Comparison of ENCODE assay signal across 7 cellular contexts in the genomic region with DNA sequence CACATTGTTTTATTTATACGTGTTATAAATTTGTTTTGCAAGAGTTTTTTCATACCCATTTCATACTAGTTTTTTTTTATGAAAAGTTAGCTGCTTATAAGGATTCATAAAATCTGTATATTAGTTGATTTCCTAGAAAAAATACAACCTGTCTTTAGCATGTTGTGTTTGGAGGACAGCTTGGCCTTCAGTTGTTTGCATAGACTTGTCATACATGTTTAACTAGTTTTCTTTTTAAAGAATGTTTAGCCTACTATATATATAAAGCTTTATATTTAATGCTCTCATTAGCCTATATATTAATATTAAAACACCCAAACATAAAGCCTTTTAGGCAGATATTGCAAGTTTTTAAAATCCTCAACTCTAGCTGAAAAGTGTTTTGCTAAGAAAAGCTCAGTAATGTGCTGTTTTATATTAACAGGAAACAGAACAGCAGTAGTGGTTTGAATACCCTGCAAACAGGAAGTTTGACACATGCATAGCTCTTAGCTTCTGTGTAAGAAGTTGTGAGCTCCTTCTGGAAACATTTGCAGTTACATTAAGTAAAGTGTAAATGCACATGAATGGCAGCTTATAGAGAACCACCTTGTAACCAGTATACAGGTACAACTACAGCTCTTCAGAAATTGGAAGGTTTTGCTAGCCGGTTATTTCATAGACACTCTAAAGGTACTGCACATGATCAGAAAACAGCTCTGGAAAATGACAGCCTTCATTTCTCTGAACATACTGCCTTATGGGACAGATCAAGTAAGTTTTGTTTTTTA. TPM values are rescaled to one million over a fixed set of nuclear protein-coding genes. Genes with fewer than 3 reads are reported as not detected.
DNase-seq lines count a peak whose midpoint lies in the region; ATAC-seq and TF ChIP-seq lines count a peak whose summit lies in the region.

A gene (plus strand): TSS at position 476 of the 770 bp plus-strand sequence. CDS start 91 bp downstream, at position 567.

- no peaks in the 10 kb centered on the region for H3K27me3 Mint-ChIP-seq in brain

- H3K36me3 ChIP-seq in HCT116 (ENCODE audit: control insufficient read depth in 1 of 2, insufficient read depth in 2 of 2, low read length in 2 of 2) = no peaks in the 10 kb centered on the region
- no peaks in the 10 kb centered on the region for H3K36me3 ChIP-seq in testis (ENCODE audit: low read depth, missing control alignments)

- H3K27me3 ChIP-seq in HCT116 (ENCODE audit: insufficient read depth, low read length) = no peaks in the 10 kb centered on the region
- H3K27me3 ChIP-seq in testis = no peaks in the 10 kb centered on the region

- H3K9ac ChIP-seq in HCT116 (ENCODE audit: low read length) = peak within 1 kb of the TSS; percentile 47

- peaks cover 0 to 4% (median under 1%) of the 10 kb centered on the region in 5 experiments for H3K9me3 Mint-ChIP-seq in brain

- ATAC-seq in GM18517 (IDR thresholded peaks at IDR 0.05; ENCODE audit: unreplicated experiment) (peak; percentile 94), HCT116 (peak; percentile 35; the same call in 1 of the 2 replicates)

- H4K20me1 ChIP-seq in HCT116 (ENCODE audit: insufficient read depth) = no peaks in the 10 kb centered on the region

- no peak within 1 kb of the TSS for H2AFZ ChIP-seq in HCT116 (ENCODE audit: low read depth, low read length, poor library complexity, severe bottlenecking)

- CTCF ChIA-PET in HCT116 (lab: Charles Lee) = interaction anchor here (0.8 to 2.3 kb wide), 12 partner anchors 17 to 792 kb away, joined by 3 to 14 read pairs (median 3); a partner anchor contains a TSS

- H3K4me2 ChIP-seq in HCT116 (ENCODE audit: low read length) = peak within 1 kb of the TSS; percentile 64

- POLR2A ChIA-PET in HCT116 (lab: Charles Lee) = interaction anchor here (0.6 to 3.3 kb wide), 22 partner anchors 8 to 430 kb away, joined by 3 to 19 read pairs (median 4); a partner anchor contains a TSS

- peaks cover 0 to 1% of the 10 kb centered on the region in 2 experiments; a peak in 1 of 4 replicates for H3K9me3 ChIP-seq in HCT116 (ENCODE audit: control insufficient read depth in 1 of 2, insufficient read depth in 1 of 2, low read depth in 1 of 2, low read length in 2 of 2)
- H3K9me3 ChIP-seq in testis = no peaks in the 10 kb centered on the region

- H3K27ac Mint-ChIP-seq in brain = peak within 1 kb of the TSS in 2 of 5 experiments; percentile 9 to 64

- RAD21 ChIA-PET in HCT116 (lab: Charles Lee; ENCODE audit: low non-redundant PET in 1 of 2, low total read pairs in 2 of 2, uncharacterized antibody in 2 of 2, unreplicated experiment in 2 of 2) = interaction anchor here (0.8 to 0.9 kb wide), 3 partner anchors 103 to 461 kb away, joined by 3 to 4 read pairs (median 3); no protein-coding TSS in a partner anchor

- H3K4me3 ChIP-seq in HCT116 (replicated peaks in 1 of 2; ENCODE audit: low read depth in 1 of 2, low read length in 2 of 2) (peak within 1 kb of the TSS; percentile 4 to 16; a peak in 2 of 4 replicates), NB4 (ENCODE audit: low read depth, low read length) (peak within 1 kb of the TSS; percentile 69), testis (no peak within 1 kb of the TSS)

- no peak within 1 kb of the TSS for H3K4me3 Mint-ChIP-seq in brain

- intact Hi-C loops in HCT116 (cut with micrococcal nuclease) = loop anchor here (5.0 kb wide), 6 partner anchors 108 to 793 kb away; a partner anchor contains a TSS
- intact Hi-C loops in testis (cut with DNase I; ENCODE audit: low total_unique reads) = no loop called here

- TF ChIP-seq RAD21 in HCT116 (IDR thresholded peaks at IDR 0.05; ENCODE audit: low read depth) = peak; percentile 27; the same call in 1 of the 2 replicates

- TF ChIP-seq CTCF in HCT116 (IDR thresholded peaks at IDR 0.05 in 2 of 3, conservative IDR thresholded peaks at IDR 0.05 in 1 of 3; ENCODE audit: borderline replicate concordance in 1 of 3, insufficient read depth in 1 of 3, low read depth in 2 of 3, low read length in 2 of 3) (no peak), NB4 (IDR thresholded peaks at IDR 0.05; ENCODE audit: low read depth, low read length) (no peak), brain (conservative IDR thresholded peaks at IDR 0.05) (no peak), testis (IDR thresholded peaks at IDR 0.05) (no peak)

- TF ChIP-seq POLR2A in HCT116 (IDR thresholded peaks at IDR 0.05; ENCODE audit: borderline replicate concordance, extremely low read depth, insufficient read depth, insufficient read length) (no peak), NB4 (IDR thresholded peaks at IDR 0.05; ENCODE audit: extremely low read depth, insufficient read length) (peak; percentile 41), testis (IDR thresholded peaks at IDR 0.05) (no peak)

- H3K36me3 Mint-ChIP-seq in brain = peaks cover under 1% of the 10 kb centered on the region

- H3K27ac ChIP-seq in HCT116 (ENCODE audit: low read depth, low read length) (peak within 1 kb of the TSS; percentile 89), testis (peak within 1 kb of the TSS in 1 of 2 donors; percentile 23)

- peaks cover 11% of the 10 kb centered on the region for H3K4me1 Mint-ChIP-seq in brain

- WGBS in testis, 2 donors = 59 to 84% methylated on average over 2 of the region's 2 CpGs

- BruUV-seq in HCT116 (replicated peaks; lab: Mats Ljungman, UMichigan) = no TSS peak

- peaks cover 30% of the 10 kb centered on the region for H3K79me2 ChIP-seq in HCT116 (ENCODE audit: insufficient read depth, low read length)

- H3K4me1 ChIP-seq in HCT116 (ENCODE audit: control insufficient read depth in 1 of 2, insufficient read depth in 2 of 2, low read length in 2 of 2) (peaks cover 75 to 82% of the 10 kb centered on the region in 2 experiments), testis (no peaks in the 10 kb centered on the region)

- no peak for DNase-seq in HCT116 (ENCODE audit: low read depth, low spot score)
- peak; percentile 81 for DNase-seq in NB4 (ENCODE audit: low read depth)
- DNase-seq in kidney tubule cell (ENCODE audit: low spot score) = peak; percentile 62
- no peak for DNase-seq in testis
- no peak for DNase-seq in SW480 (ENCODE audit: low spot score)

- H3K9me2 ChIP-seq in HCT116 (ENCODE audit: insufficient read depth) = no peaks in the 10 kb centered on the region

TF ChIP-seq in HCT116, 20 proteins besides CTCF, POLR2A, EP300 and RAD21 (continues in another document):
- TF ChIP-seq, protein P1, sequence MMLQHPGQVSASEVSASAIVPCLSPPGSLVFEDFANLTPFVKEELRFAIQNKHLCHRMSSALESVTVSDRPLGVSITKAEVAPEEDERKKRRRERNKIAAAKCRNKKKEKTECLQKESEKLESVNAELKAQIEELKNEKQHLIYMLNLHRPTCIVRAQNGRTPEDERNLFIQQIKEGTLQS (IDR thresholded peaks at IDR 0.05) = no peak
- TF ChIP-seq FOSL1 (IDR thresholded peaks at IDR 0.05; ENCODE audit: low read depth) (peak; percentile 10; the same call in 1 of the 2 replicates), SP1 (IDR thresholded peaks at IDR 0.05; ENCODE audit: low read depth) (peak; percentile 39), EGR1 (IDR thresholded peaks at IDR 0.05; ENCODE audit: low read depth) (peak; percentile 22; the same call in 1 of the 2 replicates), TCF7L2 (IDR thresholded peaks at IDR 0.05; ENCODE audit: borderline replicate concordance, extremely low read depth, insufficient read depth, insufficient read length) (no peak), JUND (IDR thresholded peaks at IDR 0.05) (peak; percentile 54; the same call in 1 of the 2 replicates), ELF1 (IDR thresholded peaks at IDR 0.05; ENCODE audit: borderline replicate concordance, low read depth) (peak; percentile 31; the same call in 1 of the 2 replicates), ZFX (IDR thresholded peaks at IDR 0.05) (no peak)
- TF ChIP-seq, protein P2, sequence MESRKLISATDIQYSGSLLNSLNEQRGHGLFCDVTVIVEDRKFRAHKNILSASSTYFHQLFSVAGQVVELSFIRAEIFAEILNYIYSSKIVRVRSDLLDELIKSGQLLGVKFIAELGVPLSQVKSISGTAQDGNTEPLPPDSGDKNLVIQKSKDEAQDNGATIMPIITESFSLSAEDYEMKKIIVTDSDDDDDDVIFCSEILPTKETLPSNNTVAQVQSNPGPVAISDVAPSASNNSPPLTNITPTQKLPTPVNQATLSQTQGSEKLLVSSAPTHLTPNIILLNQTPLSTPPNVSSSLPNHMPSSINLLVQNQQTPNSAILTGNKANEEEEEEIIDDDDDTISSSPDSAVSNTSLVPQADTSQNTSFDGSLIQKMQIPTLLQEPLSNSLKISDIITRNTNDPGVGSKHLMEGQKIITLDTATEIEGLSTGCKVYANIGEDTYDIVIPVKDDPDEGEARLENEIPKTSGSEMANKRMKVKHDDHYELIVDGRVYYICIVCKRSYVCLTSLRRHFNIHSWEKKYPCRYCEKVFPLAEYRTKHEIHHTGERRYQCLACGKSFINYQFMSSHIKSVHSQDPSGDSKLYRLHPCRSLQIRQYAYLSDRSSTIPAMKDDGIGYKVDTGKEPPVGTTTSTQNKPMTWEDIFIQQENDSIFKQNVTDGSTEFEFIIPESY (IDR thresholded peaks at IDR 0.05; ENCODE audit: extremely low read depth, insufficient replicate concordance, low read length) = no peak

RNA-seq across cellular contexts. Expression of the gene that starts here (rescaled TPM):
- total RNA-seq in HCT116 (2021; ENCODE audit: unreplicated experiment) = 135 TPM
- polyA plus RNA-seq in HCT116 (2012) = 16.6 and 32.8 TPM in 2 replicates
- 25.4 TPM for polyA plus RNA-seq in brain (ENCODE audit: insufficient read depth, low read depth, low replicate concordance)
- 10 to 100 TPM; 21.1 to 26.7 TPM for total RNA-seq in testis
- polyA plus RNA-seq in testis (ENCODE audit: insufficient read depth, low read depth, low replicate concordance) = 10.4 TPM

Comparison
In these comparisons a context has a peak if more than half of its experiments do, and no peak if none do; other contexts are left out.
1. DNase-seq: peak in NB4 (single experiment) and kidney tubule cell (single experiment); none in HCT116 (single experiment), testis (single experiment) and SW480 (single experiment).
2. H3K4me3 ChIP-seq: peak in HCT116 (2 of 2) and NB4 (single experiment); none in testis (0 of 2).